24 cellular contexts compared by ENCODE assay signal in genomic region chr17:13320046-13320785, GRCh38.
DNase-seq lines count a peak whose midpoint lies in the region; ATAC-seq lines count a peak whose summit lies in the region.
"Had no signal": no experiment of that assay in that cellular context is flagged by ENCODE, and none has a peak within 500 bp of the region (broad histone marks: within the 10 kb centered on the region; RNA-seq: fewer than 3 reads in every experiment).

No MANE protein-coding gene starts in this region.

- no peaks in the 10 kb centered on the region for H3K79me1 ChIP-seq in mesendoderm (ENCODE audit: low read length)

- no peak overlapping the region for H4K5ac ChIP-seq in mesendoderm (ENCODE audit: low read length)

- intact Hi-C loops in left ventricle myocardium superior (cut with micrococcal nuclease), result no loop called here
- intact Hi-C loops in left cardiac atrium (cut with DNase I), result no loop called here
- intact Hi-C loops in activated naive CD4-positive, alpha-beta T cell treated with anti-CD3 and anti-CD28 coated beads for 36 hours (cut with micrococcal nuclease), result no loop called here

- no peak overlapping the region for H3K4me3 ChIP-seq in mesendoderm (ENCODE audit: low read length)
- H3K4me3 ChIP-seq: A549, GM12878, GM23248, HAP-1, Peyer's patch had no signal

- H4K8ac ChIP-seq in mesendoderm (ENCODE audit: low read depth, low read length), result no peak overlapping the region

- peak; percentile 74 for ATAC-seq in left ventricle myocardium superior
- no peak for ATAC-seq in left cardiac atrium
- ATAC-seq in HG03280 (IDR thresholded peaks at IDR 0.05; ENCODE audit: unreplicated experiment), result no peak
- ATAC-seq: A549, GM12878 had no signal

- H3K27ac ChIP-seq in mesendoderm (ENCODE audit: low read depth, low read length), result no peak overlapping the region
- H3K27ac ChIP-seq: A549, GM23248, KMS-11, Peyer's patch had no signal

- no peaks in the 10 kb centered on the region for H3K9me3 Mint-ChIP-seq in activated naive CD4-positive, alpha-beta T cell treated with anti-CD3 and anti-CD28 coated beads for 36 hours

- H3K27me3 Mint-ChIP-seq in activated naive CD4-positive, alpha-beta T cell treated with anti-CD3 and anti-CD28 coated beads for 36 hours (ENCODE audit: low read depth), result peaks cover 6% of the 10 kb centered on the region
- H3K27me3 Mint-ChIP-seq: B cell had no signal

- DNase-seq in left ventricle myocardium superior, result no peak
- no peak for DNase-seq in left cardiac atrium
- peak; percentile 7 for DNase-seq in amniotic epithelial cell (ENCODE audit: low read depth)
- peak; percentile 10 for DNase-seq in mesendoderm
- no peak for DNase-seq in NCI-H1092 treated with DMSO at 0.1 percent for 48 hours (lab: John Stamatoyannopoulos, UW)
- no peak for DNase-seq in activated naive CD4-positive, alpha-beta T cell treated with anti-CD3 and anti-CD28 coated beads for 36 hours
- DNase-seq: DMS79 treated with DMSO at 0.1 percent for 48 hours; GM23248; IMR-90; NCI-H1694; NCI-H2081; NCI-H2171; NCI-H345; NCI-H524; NCI-H774; NK-92 treated with Interleukin-12 subunit alpha and Interleukin-12 subunit beta, amount 100 ng/mL, for 24 hours; Peyer's patch had no signal

- no peaks in the 10 kb centered on the region for H3K36me3 ChIP-seq in mesendoderm (ENCODE audit: control insufficient read depth, insufficient read depth, low read length)
- H3K36me3 ChIP-seq: HAP-1, Peyer's patch had no signal

- H2BK5ac ChIP-seq in mesendoderm (ENCODE audit: low read length), result no peak overlapping the region

- no peaks in the 10 kb centered on the region for H3K27me3 ChIP-seq in mesendoderm (ENCODE audit: insufficient read depth, low read length, poor library complexity)
- H3K27me3 ChIP-seq: Peyer's patch had no signal

- no peak overlapping the region for H3K23ac ChIP-seq in mesendoderm (ENCODE audit: low read length)

- no peak overlapping the region for H2BK120ac ChIP-seq in mesendoderm (ENCODE audit: low read depth, low read length)

- H2AK5ac ChIP-seq in mesendoderm (ENCODE audit: low read length), result no peak overlapping the region

- no peak overlapping the region for H3K4me2 ChIP-seq in mesendoderm (ENCODE audit: low read length)
- H3K4me2 ChIP-seq: A549, KMS-11 had no signal

- no peaks in the 10 kb centered on the region for H3K4me1 Mint-ChIP-seq in activated naive CD4-positive, alpha-beta T cell treated with anti-CD3 and anti-CD28 coated beads for 36 hours (ENCODE audit: low read depth)
- H3K4me1 Mint-ChIP-seq: B cell, CD14-positive monocyte had no signal

- no peak overlapping the region for H3K18ac ChIP-seq in mesendoderm (ENCODE audit: low read length)

- no peaks in the 10 kb centered on the region for H3K36me3 Mint-ChIP-seq in activated naive CD4-positive, alpha-beta T cell treated with anti-CD3 and anti-CD28 coated beads for 36 hours (ENCODE audit: low read depth)
- H3K36me3 Mint-ChIP-seq: CD14-positive monocyte had no signal

- H3K4ac ChIP-seq in mesendoderm (ENCODE audit: low read depth, low read length), result no peak overlapping the region

- H3K4me1 ChIP-seq in mesendoderm (ENCODE audit: control insufficient read depth, low read depth, low read length), result no peaks in the 10 kb centered on the region
- H3K4me1 ChIP-seq: A549, HAP-1 had no signal

- H3K56ac ChIP-seq in mesendoderm (ENCODE audit: low read length), result no peak overlapping the region

- no peak overlapping the region for H3K4me3 Mint-ChIP-seq in activated naive CD4-positive, alpha-beta T cell treated with anti-CD3 and anti-CD28 coated beads for 36 hours
- H3K4me3 Mint-ChIP-seq: B cell, CD14-positive monocyte had no signal

- CTCF ChIA-PET in activated naive CD4-positive, alpha-beta T cell treated with anti-CD3 and anti-CD28 coated beads for 36 hours (lab: Charles Lee), result interaction anchor here (0.7 kb wide), 1 partner anchor 830 kb away, joined by 3 read pairs; no protein-coding TSS in a partner anchor

- no peak overlapping the region for H2BK15ac ChIP-seq in mesendoderm (replicated peaks; ENCODE audit: low read depth)

- H3K27ac Mint-ChIP-seq in activated naive CD4-positive, alpha-beta T cell treated with anti-CD3 and anti-CD28 coated beads for 36 hours, result no peak overlapping the region
- H3K27ac Mint-ChIP-seq: B cell, CD14-positive monocyte had no signal

- no CpG with 5 or more reads among the region's 5 CpGs for WGBS in mesendoderm (ENCODE audit: extremely low coverage, insufficient coverage, low lambda C conversion rate)

- H3K9ac ChIP-seq in mesendoderm (ENCODE audit: low read length), result no peak overlapping the region
- H3K9ac ChIP-seq: GM23248, KMS-11 had no signal

- no peaks in the 10 kb centered on the region for H3K79me2 ChIP-seq in mesendoderm (ENCODE audit: control insufficient read depth, insufficient read depth, low read length)

Comparison
In these comparisons a context has a peak if more than half of its experiments do, and no peak if none do; other contexts are left out.
1. DNase-seq: peak in amniotic epithelial cell (single experiment) and mesendoderm (single experiment); none in left ventricle myocardium superior (single experiment), left cardiac atrium (single experiment), NCI-H1092 treated with DMSO at 0.1 percent for 48 hours (single experiment) and activated naive CD4-positive, alpha-beta T cell treated with anti-CD3 and anti-CD28 coated beads for 36 hours (single experiment).